1 cellular context compared by ENCODE assay signal in the genomic region with DNA sequence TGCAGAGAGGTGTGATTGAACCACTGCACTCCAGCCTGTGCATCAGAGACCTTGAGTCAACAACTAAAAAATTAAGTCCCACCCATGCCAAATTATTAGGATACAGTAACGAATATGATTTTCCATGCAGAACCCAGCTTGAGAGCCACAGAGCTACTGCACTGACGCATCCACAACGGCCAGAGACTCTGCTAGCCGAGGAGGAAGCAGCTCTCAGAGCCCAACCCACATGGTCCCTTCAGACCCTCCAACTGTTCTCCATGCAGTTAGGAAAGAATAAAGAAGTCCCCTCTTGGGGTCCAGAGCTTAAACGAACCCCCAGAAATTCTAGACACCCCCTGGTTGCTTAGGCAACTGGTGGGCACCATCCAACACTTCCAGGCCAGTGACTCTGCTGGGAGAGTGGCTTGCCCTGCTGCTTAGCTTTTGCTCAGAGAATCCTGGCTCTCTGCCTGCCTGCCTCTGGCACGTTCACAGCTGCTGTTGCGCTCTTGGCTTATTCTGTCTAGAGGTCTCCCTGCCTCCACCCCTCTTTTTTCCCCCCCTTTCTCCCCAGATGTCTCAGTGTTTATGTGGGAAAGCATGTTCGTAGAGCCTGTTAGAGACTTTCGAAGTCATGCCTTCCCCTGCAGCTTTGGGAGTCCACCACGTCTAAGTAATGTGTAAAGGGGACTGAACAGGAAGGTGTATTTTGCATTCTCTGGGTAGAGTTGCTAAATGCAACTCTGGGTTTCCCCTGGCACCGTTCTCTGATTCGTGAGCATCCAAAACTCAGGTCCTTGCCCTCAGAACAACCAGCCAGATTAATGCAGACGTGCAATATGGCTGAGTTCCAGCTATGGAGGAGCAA.
TF ChIP-seq lines count a peak whose summit lies in the region.

No MANE protein-coding gene starts in this region.

TF ChIP-seq in WTC11, 78 proteins besides CTCF, POLR2A, EP300 and RAD21 (continued from another document):
- TF ChIP-seq, protein P1, sequence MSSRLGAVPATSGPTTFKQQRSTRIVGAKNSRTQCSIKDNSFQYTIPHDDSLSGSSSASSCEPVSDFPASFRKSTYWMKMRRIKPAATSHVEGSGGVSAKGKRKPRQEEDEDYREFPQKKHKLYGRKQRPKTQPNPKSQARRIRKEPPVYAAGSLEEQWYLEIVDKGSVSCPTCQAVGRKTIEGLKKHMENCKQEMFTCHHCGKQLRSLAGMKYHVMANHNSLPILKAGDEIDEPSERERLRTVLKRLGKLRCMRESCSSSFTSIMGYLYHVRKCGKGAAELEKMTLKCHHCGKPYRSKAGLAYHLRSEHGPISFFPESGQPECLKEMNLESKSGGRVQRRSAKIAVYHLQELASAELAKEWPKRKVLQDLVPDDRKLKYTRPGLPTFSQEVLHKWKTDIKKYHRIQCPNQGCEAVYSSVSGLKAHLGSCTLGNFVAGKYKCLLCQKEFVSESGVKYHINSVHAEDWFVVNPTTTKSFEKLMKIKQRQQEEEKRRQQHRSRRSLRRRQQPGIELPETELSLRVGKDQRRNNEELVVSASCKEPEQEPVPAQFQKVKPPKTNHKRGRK (CRISPR knock-in tag; IDR thresholded peaks at IDR 0.05; ENCODE audit: borderline replicate concordance), result no peak
- TF ChIP-seq ELF4 (CRISPR knock-in tag; IDR thresholded peaks at IDR 0.05; ENCODE audit: low read depth) (no peak), ZNF138 (CRISPR knock-in tag; conservative IDR thresholded peaks at IDR 0.05) (no peak), ZNF219 (CRISPR knock-in tag; IDR thresholded peaks at IDR 0.05; ENCODE audit: borderline replicate concordance) (no peak), GTF2I (CRISPR knock-in tag; conservative IDR thresholded peaks at IDR 0.05) (no peak), ZNF121 (CRISPR knock-in tag; IDR thresholded peaks at IDR 0.05) (no peak), NR3C1 (CRISPR knock-in tag; conservative IDR thresholded peaks at IDR 0.05; ENCODE audit: low read depth) (no peak)
- TF ChIP-seq, protein P2, sequence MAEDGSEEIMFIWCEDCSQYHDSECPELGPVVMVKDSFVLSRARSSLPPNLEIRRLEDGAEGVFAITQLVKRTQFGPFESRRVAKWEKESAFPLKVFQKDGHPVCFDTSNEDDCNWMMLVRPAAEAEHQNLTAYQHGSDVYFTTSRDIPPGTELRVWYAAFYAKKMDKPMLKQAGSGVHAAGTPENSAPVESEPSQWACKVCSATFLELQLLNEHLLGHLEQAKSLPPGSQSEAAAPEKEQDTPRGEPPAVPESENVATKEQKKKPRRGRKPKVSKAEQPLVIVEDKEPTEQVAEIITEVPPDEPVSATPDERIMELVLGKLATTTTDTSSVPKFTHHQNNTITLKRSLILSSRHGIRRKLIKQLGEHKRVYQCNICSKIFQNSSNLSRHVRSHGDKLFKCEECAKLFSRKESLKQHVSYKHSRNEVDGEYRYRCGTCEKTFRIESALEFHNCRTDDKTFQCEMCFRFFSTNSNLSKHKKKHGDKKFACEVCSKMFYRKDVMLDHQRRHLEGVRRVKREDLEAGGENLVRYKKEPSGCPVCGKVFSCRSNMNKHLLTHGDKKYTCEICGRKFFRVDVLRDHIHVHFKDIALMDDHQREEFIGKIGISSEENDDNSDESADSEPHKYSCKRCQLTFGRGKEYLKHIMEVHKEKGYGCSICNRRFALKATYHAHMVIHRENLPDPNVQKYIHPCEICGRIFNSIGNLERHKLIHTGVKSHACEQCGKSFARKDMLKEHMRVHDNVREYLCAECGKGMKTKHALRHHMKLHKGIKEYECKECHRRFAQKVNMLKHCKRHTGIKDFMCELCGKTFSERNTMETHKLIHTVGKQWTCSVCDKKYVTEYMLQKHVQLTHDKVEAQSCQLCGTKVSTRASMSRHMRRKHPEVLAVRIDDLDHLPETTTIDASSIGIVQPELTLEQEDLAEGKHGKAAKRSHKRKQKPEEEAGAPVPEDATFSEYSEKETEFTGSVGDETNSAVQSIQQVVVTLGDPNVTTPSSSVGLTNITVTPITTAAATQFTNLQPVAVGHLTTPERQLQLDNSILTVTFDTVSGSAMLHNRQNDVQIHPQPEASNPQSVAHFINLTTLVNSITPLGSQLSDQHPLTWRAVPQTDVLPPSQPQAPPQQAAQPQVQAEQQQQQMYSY (CRISPR knock-in tag; IDR thresholded peaks at IDR 0.05), result no peak
- TF ChIP-seq, protein P3, sequence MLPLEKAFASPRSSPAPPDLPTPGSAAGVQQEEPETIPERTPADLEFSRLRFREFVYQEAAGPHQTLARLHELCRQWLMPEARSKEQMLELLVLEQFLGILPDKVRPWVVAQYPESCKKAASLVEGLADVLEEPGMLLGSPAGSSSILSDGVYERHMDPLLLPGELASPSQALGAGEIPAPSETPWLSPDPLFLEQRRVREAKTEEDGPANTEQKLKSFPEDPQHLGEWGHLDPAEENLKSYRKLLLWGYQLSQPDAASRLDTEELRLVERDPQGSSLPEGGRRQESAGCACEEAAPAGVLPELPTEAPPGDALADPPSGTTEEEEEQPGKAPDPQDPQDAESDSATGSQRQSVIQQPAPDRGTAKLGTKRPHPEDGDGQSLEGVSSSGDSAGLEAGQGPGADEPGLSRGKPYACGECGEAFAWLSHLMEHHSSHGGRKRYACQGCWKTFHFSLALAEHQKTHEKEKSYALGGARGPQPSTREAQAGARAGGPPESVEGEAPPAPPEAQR (CRISPR knock-in tag; IDR thresholded peaks at IDR 0.05), result no peak
- TF ChIP-seq, protein P4, sequence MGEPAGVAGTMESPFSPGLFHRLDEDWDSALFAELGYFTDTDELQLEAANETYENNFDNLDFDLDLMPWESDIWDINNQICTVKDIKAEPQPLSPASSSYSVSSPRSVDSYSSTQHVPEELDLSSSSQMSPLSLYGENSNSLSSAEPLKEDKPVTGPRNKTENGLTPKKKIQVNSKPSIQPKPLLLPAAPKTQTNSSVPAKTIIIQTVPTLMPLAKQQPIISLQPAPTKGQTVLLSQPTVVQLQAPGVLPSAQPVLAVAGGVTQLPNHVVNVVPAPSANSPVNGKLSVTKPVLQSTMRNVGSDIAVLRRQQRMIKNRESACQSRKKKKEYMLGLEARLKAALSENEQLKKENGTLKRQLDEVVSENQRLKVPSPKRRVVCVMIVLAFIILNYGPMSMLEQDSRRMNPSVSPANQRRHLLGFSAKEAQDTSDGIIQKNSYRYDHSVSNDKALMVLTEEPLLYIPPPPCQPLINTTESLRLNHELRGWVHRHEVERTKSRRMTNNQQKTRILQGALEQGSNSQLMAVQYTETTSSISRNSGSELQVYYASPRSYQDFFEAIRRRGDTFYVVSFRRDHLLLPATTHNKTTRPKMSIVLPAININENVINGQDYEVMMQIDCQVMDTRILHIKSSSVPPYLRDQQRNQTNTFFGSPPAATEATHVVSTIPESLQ (CRISPR knock-in tag; IDR thresholded peaks at IDR 0.05), result no peak
TF ChIP-seq in WTC11: peak in this region for 0.
